ENCODE assay signal across 1 cellular context in the genomic region with DNA sequence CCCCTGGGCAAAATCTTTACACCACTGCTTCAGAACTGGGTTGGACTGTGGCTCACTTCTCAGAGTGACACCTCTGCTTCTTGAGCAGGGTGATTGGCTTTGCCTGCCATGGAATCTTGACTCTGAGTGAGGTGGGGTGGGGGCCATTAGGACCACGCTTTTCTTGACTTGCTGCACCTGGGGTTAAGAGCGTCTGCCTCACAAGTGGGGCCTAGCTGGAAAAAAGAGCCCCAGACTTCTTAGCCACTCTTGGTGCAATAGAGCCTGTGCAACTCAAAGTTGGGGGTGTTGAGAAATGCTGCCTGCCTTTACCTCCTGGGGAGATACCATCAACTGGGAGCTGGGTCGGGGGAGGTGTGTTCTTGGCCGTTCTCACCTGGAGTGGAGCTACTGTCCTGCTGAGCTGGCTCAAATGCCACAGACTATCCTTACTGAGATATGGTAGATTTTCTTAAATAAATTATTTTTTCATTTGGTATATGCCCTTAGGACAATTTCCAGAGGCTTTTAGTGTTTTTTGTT.
TF ChIP-seq lines count a peak whose summit lies in the region.

No MANE protein-coding gene starts in this region.

TF ChIP-seq in HepG2, 621 proteins besides CTCF, POLR2A, EP300 and RAD21:
- TF ChIP-seq ZSCAN20 (CRISPR knock-in tag; IDR thresholded peaks at IDR 0.05; ENCODE audit: borderline replicate concordance), result no peak
- TF ChIP-seq, protein P1, sequence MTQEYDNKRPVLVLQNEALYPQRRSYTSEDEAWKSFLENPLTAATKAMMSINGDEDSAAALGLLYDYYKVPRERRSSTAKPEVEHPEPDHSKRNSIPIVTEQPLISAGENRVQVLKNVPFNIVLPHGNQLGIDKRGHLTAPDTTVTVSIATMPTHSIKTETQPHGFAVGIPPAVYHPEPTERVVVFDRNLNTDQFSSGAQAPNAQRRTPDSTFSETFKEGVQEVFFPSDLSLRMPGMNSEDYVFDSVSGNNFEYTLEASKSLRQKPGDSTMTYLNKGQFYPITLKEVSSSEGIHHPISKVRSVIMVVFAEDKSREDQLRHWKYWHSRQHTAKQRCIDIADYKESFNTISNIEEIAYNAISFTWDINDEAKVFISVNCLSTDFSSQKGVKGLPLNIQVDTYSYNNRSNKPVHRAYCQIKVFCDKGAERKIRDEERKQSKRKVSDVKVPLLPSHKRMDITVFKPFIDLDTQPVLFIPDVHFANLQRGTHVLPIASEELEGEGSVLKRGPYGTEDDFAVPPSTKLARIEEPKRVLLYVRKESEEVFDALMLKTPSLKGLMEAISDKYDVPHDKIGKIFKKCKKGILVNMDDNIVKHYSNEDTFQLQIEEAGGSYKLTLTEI (CRISPR knock-in tag; conservative IDR thresholded peaks at IDR 0.05), result no peak
- no peak for TF ChIP-seq PPARG (CRISPR knock-in tag; conservative IDR thresholded peaks at IDR 0.05)
- TF ChIP-seq WIZ (CRISPR knock-in tag; IDR thresholded peaks at IDR 0.05), result no peak
